Comparison of ENCODE assay signal across 9 cellular contexts in genomic region chr7:4882169-4882741, GRCh38. TPM values are rescaled to one million over a fixed set of nuclear protein-coding genes. Genes with fewer than 3 reads are reported as not detected.
DNase-seq lines count a peak whose midpoint lies in the region; ATAC-seq lines count a peak whose summit lies in the region.
"Had no signal": no experiment of that assay in that cellular context is flagged by ENCODE, and none has a peak within 500 bp of the region (broad histone marks: within the 10 kb centered on the region; RNA-seq: fewer than 3 reads in every experiment).

No MANE protein-coding gene starts in this region.

- no peaks in the 10 kb centered on the region for H3K9me3 Mint-ChIP-seq in T-cell
- H3K9me3 Mint-ChIP-seq in naive thymus-derived CD8-positive, alpha-beta T cell, result no peaks in the 10 kb centered on the region

- CTCF ChIA-PET in T-cell (lab: Charles Lee), result no interaction called here

- H3K27me3 Mint-ChIP-seq in T-cell, result peaks cover 20 to 57% of the 10 kb centered on the region in 2 donors
- peaks cover 12 to 52% (median 27%) of the 10 kb centered on the region in 5 donors for H3K27me3 Mint-ChIP-seq in naive thymus-derived CD8-positive, alpha-beta T cell

- peak overlapping the region; percentile 56 to 74 (median 57) for H3K4me3 Mint-ChIP-seq in T-cell
- H3K4me3 Mint-ChIP-seq in naive thymus-derived CD8-positive, alpha-beta T cell, result peak overlapping the region; percentile 66 to 86 (median 70)

- POLR2A ChIA-PET in T-cell (lab: Charles Lee), result no interaction called here
- POLR2A ChIA-PET in naive thymus-derived CD8-positive, alpha-beta T cell (lab: Charles Lee), result interaction anchor here (1.0 kb wide), 1 partner anchor 51 kb away, joined by 3 read pairs; no protein-coding TSS in a partner anchor

- no peaks in the 10 kb centered on the region for H3K36me3 Mint-ChIP-seq in T-cell
- H3K36me3 Mint-ChIP-seq in naive thymus-derived CD8-positive, alpha-beta T cell, result no peaks in the 10 kb centered on the region

- DNase-seq in Daoy (ENCODE audit: low read depth), result peak; percentile 74
- no peak for DNase-seq in T-cell
- DNase-seq in fibroblast of the conjunctiva (ENCODE audit: low read depth), result peak; percentile 73
- DNase-seq in naive thymus-derived CD8-positive, alpha-beta T cell, result no peak
- no peak for DNase-seq in SKM-1 treated with dmso at 0.1 percent for 144 hours (lab: John Stamatoyannopoulos, UW; ENCODE audit: unreplicated experiment)
- no peak for DNase-seq in GDM1 (lab: John Stamatoyannopoulos, UW)
- DNase-seq in MV-4-11 (lab: John Stamatoyannopoulos, UW), result no peak
- DNase-seq in NCI-H510A (lab: John Stamatoyannopoulos, UW), result no peak

- peaks cover 12 to 17% (median 12%) of the 10 kb centered on the region in 3 donors for H3K4me1 Mint-ChIP-seq in T-cell
- H3K4me1 Mint-ChIP-seq in naive thymus-derived CD8-positive, alpha-beta T cell, result peaks cover 6 to 17% (median 13%) of the 10 kb centered on the region in 4 donors

- H3K27ac Mint-ChIP-seq in T-cell, result no peak overlapping the region
- no peak overlapping the region for H3K27ac Mint-ChIP-seq in naive thymus-derived CD8-positive, alpha-beta T cell

- no peak for ATAC-seq in T-cell (replicated peaks in 1 of 4)
- no peak for ATAC-seq in naive thymus-derived CD8-positive, alpha-beta T cell

RNA-seq across cellular contexts. Expression of gene RADIL, which starts 1.3 kb away (rescaled TPM):
- total RNA-seq in Daoy (2014; rRNA removed; shearing (Covaris generic)), result 0.40 and 3.4 TPM in 2 replicates
- total RNA-seq in T-cell, result under 1 TPM in 2 of 5 donors, not detected in 3; 0.20 to 0.30 TPM
- total RNA-seq in naive thymus-derived CD8-positive, alpha-beta T cell, result under 1 TPM in 1 of 2 experiments, not detected in 1; 0.18 TPM
- under 1 TPM in 2 of 3 donors, not detected in 1; 0.02 to 0.07 TPM for polyA plus RNA-seq in naive thymus-derived CD8-positive, alpha-beta T cell

RNA-seq across cellular contexts. Expression of gene PAPOLB, which starts 20.4 kb away (rescaled TPM):
- not detected in 2 replicates for total RNA-seq in Daoy (2014; rRNA removed; shearing (Covaris generic))
- total RNA-seq in T-cell, result not detected
- total RNA-seq in naive thymus-derived CD8-positive, alpha-beta T cell, result not detected
- not detected for polyA plus RNA-seq in naive thymus-derived CD8-positive, alpha-beta T cell
- total RNA-seq: HT1080 had no signal

Comparison
In these comparisons a context has a peak if more than half of its experiments do, and no peak if none do; other contexts are left out.
1. DNase-seq: peak in Daoy (single experiment) and fibroblast of the conjunctiva (single experiment); none in T-cell (0 of 34), naive thymus-derived CD8-positive, alpha-beta T cell (0 of 10), SKM-1 treated with dmso at 0.1 percent for 144 hours (single experiment), GDM1 (single experiment), MV-4-11 (single experiment) and NCI-H510A (single experiment).